ENCODE assay signal across 16 cellular contexts in the genomic region with DNA sequence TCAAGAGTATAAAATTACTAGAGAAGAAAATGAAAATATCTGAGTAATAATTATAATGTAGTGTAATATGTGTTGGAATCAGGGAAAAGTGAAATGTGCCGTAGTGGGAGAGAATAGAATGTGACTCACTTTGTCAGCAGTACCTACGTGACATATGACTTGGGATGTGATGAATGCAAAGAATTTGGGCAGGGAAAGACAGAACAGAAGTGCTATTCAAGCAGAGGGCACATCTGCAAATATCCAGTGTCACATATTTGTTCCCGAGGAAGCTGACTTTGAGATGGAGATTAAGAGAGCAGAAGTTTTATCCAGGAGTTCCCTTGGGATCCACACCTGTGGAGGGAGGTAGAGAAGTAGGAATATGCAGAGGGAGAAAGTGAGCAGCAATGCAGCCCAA.
"Had no signal": no experiment of that assay in that cellular context is flagged by ENCODE, and none has a peak within 500 bp of the region (broad histone marks: within the 10 kb centered on the region; RNA-seq: fewer than 3 reads in every experiment).

No MANE protein-coding gene starts in this region.

- H3K27ac Mint-ChIP-seq: activated naive CD8-positive, alpha-beta T cell treated with anti-CD3 and anti-CD28 coated beads for 36 hours; nephron; stimulated activated naive CD8-positive, alpha-beta T cell treated with anti-CD3 and anti-CD28 coated beads, Interleukin-15, Interleukin-2, amounts not matched to agents 100 ng/mL and 50 ng/mL, for 24 hours had no signal

- DNase-seq: activated CD4-positive, CD25-positive, alpha-beta regulatory T cell; activated CD8-positive, alpha-beta memory T cell treated with anti-CD3 and anti-CD28 coated beads, Interleukin-2, amount 10 ng/mL, durations not matched to agents 7 days and 5 days; activated gamma-delta T cell; activated naive CD8-positive, alpha-beta T cell treated with anti-CD3 and anti-CD28 coated beads for 36 hours; activated T-cell treated with anti-CD3 and anti-CD28 coated beads, Interleukin-2, amount 50 U/mL, for 4 hours; left cardiac atrium; lower lobe of right lung; psoas muscle; sigmoid colon; stimulated activated CD4-positive, alpha-beta T cell treated with anti-CD3 and anti-CD28 coated beads, Interleukin-4, amount 100 ng/mL, for 1 hour had no signal

- H3K4me1 ChIP-seq: ascending aorta, lower lobe of right lung, psoas muscle, sigmoid colon had no signal

- H3K9me3 Mint-ChIP-seq: activated T-cell treated with anti-CD3 and anti-CD28 coated beads, Interleukin-2, amount 50 U/mL, for 4 hours had no signal

- ATAC-seq: activated CD8-positive, alpha-beta memory T cell treated with anti-CD3 and anti-CD28 coated beads, Interleukin-2, amount 10 ng/mL, durations not matched to agents 7 days and 5 days; lower lobe of right lung; psoas muscle had no signal

- H3K27me3 ChIP-seq: ascending aorta, cardiac muscle cell, sigmoid colon, vagina had no signal

- H3K4me3 Mint-ChIP-seq: activated CD8-positive, alpha-beta memory T cell treated with anti-CD3 and anti-CD28 coated beads, Interleukin-2, amount 10 ng/mL, durations not matched to agents 7 days and 5 days; activated naive CD8-positive, alpha-beta T cell treated with anti-CD3 and anti-CD28 coated beads for 36 hours; activated T-cell treated with anti-CD3 and anti-CD28 coated beads, Interleukin-2, amount 50 U/mL, for 4 hours; nephron; stimulated activated naive CD8-positive, alpha-beta T cell treated with anti-CD3 and anti-CD28 coated beads, Interleukin-15, Interleukin-2, amounts not matched to agents 100 ng/mL and 50 ng/mL, for 24 hours had no signal

- H3K4me1 Mint-ChIP-seq: nephron had no signal

- H3K27ac ChIP-seq: ascending aorta, cardiac muscle cell, lower lobe of right lung, psoas muscle, sigmoid colon, vagina had no signal

- FAIRE-seq: frontal cortex had no signal

- H3K4me3 ChIP-seq: ascending aorta, cardiac muscle cell, lower lobe of right lung, psoas muscle, sigmoid colon, vagina had no signal

- H3K27me3 Mint-ChIP-seq: stimulated activated naive CD8-positive, alpha-beta T cell treated with anti-CD3 and anti-CD28 coated beads, Interleukin-15, Interleukin-2, amounts not matched to agents 100 ng/mL and 50 ng/mL, for 24 hours had no signal

- H3K36me3 ChIP-seq: ascending aorta, cardiac muscle cell, lower lobe of right lung, sigmoid colon, vagina had no signal

- H3K9me3 ChIP-seq: vagina had no signal
